ENCODE assay signal across 14 cellular contexts in the genomic region with DNA sequence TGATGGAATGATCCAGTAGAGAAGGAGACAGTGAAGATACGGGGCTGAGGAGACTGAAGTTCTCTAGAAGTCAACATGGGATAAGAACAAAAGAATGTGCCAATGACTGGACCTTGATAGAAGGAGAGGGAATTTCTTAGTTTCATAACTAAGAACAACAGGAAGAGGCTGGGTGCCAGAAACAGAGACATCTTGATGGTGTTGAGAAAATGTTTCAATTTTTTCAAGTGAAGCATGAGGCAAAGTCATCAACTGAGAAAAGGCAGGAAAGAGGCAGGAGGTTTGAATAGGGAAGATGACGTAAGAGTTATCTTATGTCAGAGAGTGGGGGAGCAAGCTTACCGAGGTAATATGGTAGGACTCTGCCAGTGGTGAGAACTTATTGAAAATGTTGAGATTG.
A peak's percentile ranks its signal among the peaks of the same experiment; 100 is the strongest.
DNase-seq lines count a peak whose midpoint lies in the region; ATAC-seq and TF ChIP-seq lines count a peak whose summit lies in the region.
"Had no signal": no experiment of that assay in that cellular context is flagged by ENCODE, and none has a peak within 500 bp of the region (broad histone marks: within the 10 kb centered on the region; RNA-seq: fewer than 3 reads in every experiment).

No MANE protein-coding gene starts in this region.

- 96% methylated on average over 3 of the region's 3 CpGs for WGBS in mammary epithelial cell (ENCODE audit: low coverage, missing lambda C conversion rate)

- in situ Hi-C loops in mammary epithelial cell (cut with MboI; ENCODE audit: low sequenced_read_pairs in 2 of 2), result no loop called here

- peak; percentile 18 for DNase-seq in MCF 10A (ENCODE audit: unreplicated experiment)
- no peak for DNase-seq in mammary epithelial cell
- peak; percentile 51 for DNase-seq in NCI-H226
- DNase-seq in cardiac fibroblast (ENCODE audit: low read depth in 2 of 2), result peak; percentile 6 to 15
- DNase-seq in fibroblast of pulmonary artery (ENCODE audit: low read depth), result peak; percentile 20
- DNase-seq in NCI-H2081 treated with DMSO at 0.1 percent for 48 hours (lab: John Stamatoyannopoulos, UW), result no peak
- DNase-seq in foreskin melanocyte, result no peak
- DNase-seq: 8988T; CD4-positive, CD25-positive, alpha-beta regulatory T cell; DMS53; H9 had no signal

- no peaks in the 10 kb centered on the region for H3K79me2 ChIP-seq in mammary epithelial cell (ENCODE audit: insufficient read depth, low read length)

- H3K36me3 Mint-ChIP-seq in MCF 10A (ENCODE audit: insufficient read depth, unreplicated experiment), result no peaks in the 10 kb centered on the region
- H3K36me3 Mint-ChIP-seq: CD4-positive, CD25-positive, alpha-beta regulatory T cell had no signal

- ATAC-seq in HG03520 (IDR thresholded peaks at IDR 0.05; ENCODE audit: unreplicated experiment), result no peak
- ATAC-seq: GM23338 had no signal

- no peaks in the 10 kb centered on the region for H3K9me3 Mint-ChIP-seq in MCF 10A (ENCODE audit: unreplicated experiment)
- H3K9me3 Mint-ChIP-seq: GM23338, H9 had no signal

- H3K27ac Mint-ChIP-seq in MCF 10A (ENCODE audit: low read depth, unreplicated experiment), result no peak overlapping the region
- H3K27ac Mint-ChIP-seq: CD4-positive, CD25-positive, alpha-beta regulatory T cell; GM23338; H9 had no signal

- no peak overlapping the region for H3K4me2 ChIP-seq in mammary epithelial cell (ENCODE audit: insufficient read depth, low read depth, low read length)
- H3K4me2 ChIP-seq: BLaER1 treated with 17β-estradiol and CSF1 and Interleukin-3, amounts not matched to agents 10 nM and 100 nM; GM23338 had no signal

- CTCF ChIA-PET in MCF 10A (lab: Yijun Ruan, JAX) (no interaction called here), mammary epithelial cell (lab: Charles Lee; ENCODE audit: low non-redundant PET) (no interaction called here)

- no peak overlapping the region for H3K4me3 Mint-ChIP-seq in MCF 10A (ENCODE audit: unreplicated experiment)
- H3K4me3 Mint-ChIP-seq: CD4-positive, CD25-positive, alpha-beta regulatory T cell; GM23338; H9 had no signal

- no peak overlapping the region for H3K9ac ChIP-seq in mammary epithelial cell (ENCODE audit: insufficient read depth, low read length)
- H3K9ac ChIP-seq: BLaER1 treated with 17β-estradiol and CSF1 and Interleukin-3, amounts not matched to agents 10 nM and 100 nM had no signal

- H3K4me1 Mint-ChIP-seq in MCF 10A (ENCODE audit: insufficient read depth, unreplicated experiment), result peaks cover 7% of the 10 kb centered on the region
- H3K4me1 Mint-ChIP-seq: CD4-positive, CD25-positive, alpha-beta regulatory T cell had no signal

- H3K4me1 ChIP-seq in mammary epithelial cell (ENCODE audit: insufficient read depth, low read length), result peaks cover 14% of the 10 kb centered on the region

- no peaks in the 10 kb centered on the region for H4K20me1 ChIP-seq in mammary epithelial cell (ENCODE audit: insufficient read depth, low read length)
- H4K20me1 ChIP-seq: BLaER1 treated with 17β-estradiol and CSF1 and Interleukin-3, amounts not matched to agents 10 nM and 100 nM had no signal

- POLR2A ChIA-PET in MCF 10A (lab: Yijun Ruan, JAX), result no interaction called here

- intact Hi-C loops in MCF 10A (cut with micrococcal nuclease), result no loop called here
- intact Hi-C loops in mammary epithelial cell (cut with micrococcal nuclease), result no loop called here

- no TSS peak for BruUV-seq in MCF 10A (replicated peaks; lab: Mats Ljungman, UMichigan)
- no TSS peak for BruUV-seq in mammary epithelial cell (replicated peaks; lab: Mats Ljungman, UMichigan)

- dilution Hi-C loops in mammary epithelial cell (cut with HindIII; ENCODE audit: low sequenced_read_pairs), result no loop called here

- peaks cover 5% of the 10 kb centered on the region for H3K27me3 ChIP-seq in mammary epithelial cell (ENCODE audit: insufficient read depth, low read length)
- H3K27me3 ChIP-seq: BLaER1 treated with 17β-estradiol and CSF1 and Interleukin-3, amounts not matched to agents 10 nM and 100 nM had no signal

- H2AFZ ChIP-seq in mammary epithelial cell (ENCODE audit: low read depth, low read length), result no peak overlapping the region
- H2AFZ ChIP-seq: GM23338 had no signal

- no peak overlapping the region for H3K27ac ChIP-seq in mammary epithelial cell (ENCODE audit: insufficient read depth, low read depth, low read length)
- H3K27ac ChIP-seq: BLaER1 treated with 17β-estradiol and CSF1 and Interleukin-3, amounts not matched to agents 10 nM and 100 nM had no signal

- no peaks in the 10 kb centered on the region for H3K27me3 Mint-ChIP-seq in MCF 10A (ENCODE audit: insufficient read depth, unreplicated experiment)

- H3K36me3 ChIP-seq in mammary epithelial cell (ENCODE audit: insufficient read depth, low read length), result no peaks in the 10 kb centered on the region
- H3K36me3 ChIP-seq: BLaER1 treated with 17β-estradiol and CSF1 and Interleukin-3, amounts not matched to agents 10 nM and 100 nM had no signal

- TF ChIP-seq CTCF in MCF 10A (IDR thresholded peaks at IDR 0.05; ENCODE audit: unreplicated experiment) (no peak), mammary epithelial cell (conservative IDR thresholded peaks at IDR 0.05 in 1 of 2, IDR thresholded peaks at IDR 0.05 in 1 of 2; ENCODE audit: extremely low read depth in 1 of 2, insufficient read depth in 1 of 2, low read depth in 1 of 2, low read length in 2 of 2) (no peak), cardiac fibroblast (IDR thresholded peaks at IDR 0.05; ENCODE audit: low read depth, low read length) (no peak), fibroblast of pulmonary artery (IDR thresholded peaks at IDR 0.05; ENCODE audit: low read length, missing control alignments) (no peak)

- H3K4me3 ChIP-seq in mammary epithelial cell (replicated peaks in 1 of 3; ENCODE audit: insufficient read depth in 1 of 3, low read depth in 2 of 3, low read length in 3 of 3) (no peak overlapping the region), cardiac fibroblast (replicated peaks in 1 of 2; ENCODE audit: low read depth in 2 of 2, low read length in 2 of 2) (no peak overlapping the region), fibroblast of pulmonary artery (replicated peaks; ENCODE audit: low read depth, low read length) (no peak overlapping the region)
- H3K4me3 ChIP-seq: BLaER1 treated with 17β-estradiol and CSF1 and Interleukin-3, amounts not matched to agents 10 nM and 100 nM; GM23338 had no signal

- no peaks in the 10 kb centered on the region for H3K9me3 ChIP-seq in mammary epithelial cell (replicated peaks; ENCODE audit: insufficient read depth, low read length)
- H3K9me3 ChIP-seq: BLaER1 treated with 17β-estradiol and CSF1 and Interleukin-3, amounts not matched to agents 10 nM and 100 nM had no signal

Comparison
In these comparisons a context has a peak if more than half of its experiments do, and no peak if none do; other contexts are left out.
1. DNase-seq: peak in MCF 10A (single experiment), NCI-H226 (single experiment), cardiac fibroblast (2 of 2) and fibroblast of pulmonary artery (single experiment); none in mammary epithelial cell (single experiment), NCI-H2081 treated with DMSO at 0.1 percent for 48 hours (single experiment) and foreskin melanocyte (single experiment).